In the genomic region with DNA sequence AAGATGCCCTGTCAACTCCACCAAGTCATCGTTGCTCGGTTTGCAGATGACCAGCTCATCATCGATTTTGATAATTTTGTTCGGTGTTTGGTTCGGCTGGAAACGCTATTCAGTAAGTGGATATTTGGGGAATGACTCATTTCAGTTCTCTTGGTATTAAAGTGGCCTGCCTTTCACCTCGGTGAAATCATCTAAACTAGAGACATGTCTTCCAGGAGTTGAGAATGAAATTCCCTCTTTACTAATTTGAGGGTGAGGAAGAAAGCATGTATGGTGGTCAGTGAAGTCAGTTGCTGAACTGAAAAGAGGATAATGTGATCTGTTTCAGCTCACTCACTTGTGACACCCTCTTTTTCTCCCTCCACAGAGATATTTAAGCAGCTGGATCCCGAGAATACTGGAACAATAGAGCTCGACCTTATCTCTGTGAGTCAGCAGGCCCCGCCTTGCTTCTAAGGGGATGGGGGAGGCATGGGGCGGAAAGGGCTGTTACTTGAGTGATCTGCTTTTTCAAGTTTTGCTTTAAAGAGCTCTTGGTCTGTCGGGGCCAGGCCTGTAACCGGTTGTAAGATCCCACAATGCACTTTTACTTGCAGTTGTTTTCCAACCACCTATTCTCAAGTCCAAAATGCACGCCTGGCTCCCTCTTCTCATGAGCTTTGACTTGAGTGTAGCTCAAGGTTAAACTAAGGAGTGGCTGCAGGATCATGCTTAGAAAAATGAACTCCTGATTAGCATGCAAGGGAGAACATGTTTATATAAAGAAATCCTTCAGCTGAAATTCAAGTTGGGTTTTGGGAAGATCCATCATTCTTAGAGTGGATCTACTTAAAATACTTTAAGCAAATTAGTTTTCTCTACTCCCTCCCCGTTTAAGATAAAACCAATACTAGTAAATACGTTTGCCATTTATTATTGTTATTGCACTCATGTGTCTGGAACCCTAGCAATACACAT, we compare ENCODE assay signal across 8 cellular contexts. TPM values are rescaled to one million over a fixed set of nuclear protein-coding genes. Genes with fewer than 3 reads are reported as not detected.
DNase-seq lines count a peak whose midpoint lies in the region; ATAC-seq and TF ChIP-seq lines count a peak whose summit lies in the region.

No MANE protein-coding gene starts in this region.

- H3K27me3 ChIP-seq in IMR-90 (ENCODE audit: control insufficient read depth, insufficient read depth, low read length): no peaks in the 10 kb centered on the region

- H3K36me3 ChIP-seq in IMR-90 (ENCODE audit: control insufficient read depth, insufficient read depth, low read length): peaks cover 55% of the 10 kb centered on the region

- H3K4me3 Mint-ChIP-seq in stimulated activated effector memory CD8-positive, alpha-beta T cell treated with anti-CD3 and anti-CD28 coated beads, Interleukin-12 subunit alpha, Interleukin-12 subunit beta, amount 100 ng/mL, for 72 hours: no peak overlapping the region

- peak overlapping the region; percentile 59; the same call in 1 of the 3 replicates for H2BK15ac ChIP-seq in IMR-90 (ENCODE audit: low read depth, low read length)

- peak overlapping the region; percentile 26 to 85 for H4K8ac ChIP-seq in IMR-90 (ENCODE audit: low read depth in 2 of 2, low read length in 2 of 2)

- peak overlapping the region; percentile 80 for H2BK120ac ChIP-seq in IMR-90 (ENCODE audit: low read depth, low read length)

- peaks cover 23% of the 10 kb centered on the region for H3K4me1 ChIP-seq in IMR-90 (ENCODE audit: control insufficient read depth, insufficient read depth, low read length)

- BruUV-seq in IMR-90 (replicated peaks; lab: Mats Ljungman, UMichigan): no TSS peak

- H3K4me1 Mint-ChIP-seq in stimulated activated effector memory CD8-positive, alpha-beta T cell treated with anti-CD3 and anti-CD28 coated beads, Interleukin-12 subunit alpha, Interleukin-12 subunit beta, amount 100 ng/mL, for 72 hours: peaks cover 43% of the 10 kb centered on the region

- peak overlapping the region; percentile 10 for H2AK9ac ChIP-seq in IMR-90 (replicated peaks; ENCODE audit: low read depth, low read length, poor library complexity)

- no peak for TF ChIP-seq CTCF in IMR-90 (conservative IDR thresholded peaks at IDR 0.05; ENCODE audit: low read depth, low read length)

- no peak for TF ChIP-seq RAD21 in IMR-90 (IDR thresholded peaks at IDR 0.05; ENCODE audit: low read length)

- CTCF ChIA-PET in IMR-90 (lab: Yijun Ruan, JAX): interaction anchor here (0.7 to 1.1 kb wide), 2 partner anchors 8 to 10 kb away, joined by 4 to 5 read pairs; no protein-coding TSS in a partner anchor

- peaks cover 85% of the 10 kb centered on the region for H3K36me3 Mint-ChIP-seq in stimulated activated effector memory CD8-positive, alpha-beta T cell treated with anti-CD3 and anti-CD28 coated beads, Interleukin-12 subunit alpha, Interleukin-12 subunit beta, amount 100 ng/mL, for 72 hours

- peak overlapping the region; percentile 48; the same call in 1 of the 2 replicates for H3K9ac ChIP-seq in IMR-90 (ENCODE audit: low read depth, low read length)

- peak overlapping the region; percentile 94 for H2BK5ac ChIP-seq in IMR-90 (ENCODE audit: low read depth, low read length, poor library complexity, severe bottlenecking)

- peaks cover 12% of the 10 kb centered on the region for H3K9me1 ChIP-seq in IMR-90 (ENCODE audit: insufficient read depth, low read length)

- no peak overlapping the region for H3K4me3 ChIP-seq in IMR-90 (ENCODE audit: insufficient read depth, low read depth, low read length)

- H2AFZ ChIP-seq in IMR-90 (replicated peaks; ENCODE audit: low read length, poor library complexity): peak overlapping the region; percentile 27

- H3K9me3 Mint-ChIP-seq in stimulated activated effector memory CD8-positive, alpha-beta T cell treated with anti-CD3 and anti-CD28 coated beads, Interleukin-12 subunit alpha, Interleukin-12 subunit beta, amount 100 ng/mL, for 72 hours: no peaks in the 10 kb centered on the region

- peak overlapping the region; percentile 76 for H3K56ac ChIP-seq in IMR-90 (ENCODE audit: extremely low read depth, insufficient read depth, low read length)

- intact Hi-C loops in IMR-90 (cut with micrococcal nuclease): no loop called here

- H3K79me1 ChIP-seq in IMR-90 (ENCODE audit: low read depth in 1 of 2, low read length in 2 of 2): peaks cover 18 to 39% of the 10 kb centered on the region in 2 experiments

- H3K23ac ChIP-seq in IMR-90 (ENCODE audit: low read depth, low read length): peak overlapping the region; percentile 93

- H3K27ac Mint-ChIP-seq in stimulated activated effector memory CD8-positive, alpha-beta T cell treated with anti-CD3 and anti-CD28 coated beads, Interleukin-12 subunit alpha, Interleukin-12 subunit beta, amount 100 ng/mL, for 72 hours: peak overlapping the region; percentile 51

- dilution Hi-C loops in IMR-90 (cut with HindIII; ENCODE audit: low sequenced_read_pairs, unreplicated experiment): no loop called here

- peak overlapping the region; percentile 68 for H4K5ac ChIP-seq in IMR-90 (ENCODE audit: low read depth, low read length)

- peak; percentile 21; the same call in 1 of the 2 replicates for TF ChIP-seq POLR2A in IMR-90 (IDR thresholded peaks at IDR 0.05; ENCODE audit: low read depth, low read length)

- in situ Hi-C loops in IMR-90 (cut with MboI; ENCODE audit: low sequenced_read_pairs): no loop called here

- WGBS in IMR-90 (ENCODE audit: extremely low coverage in 2 of 2, insufficient read length in 1 of 2), 2 experiments: no CpG with 5 or more reads among the region's 16 CpGs

- peaks cover 12% of the 10 kb centered on the region for H4K20me1 ChIP-seq in IMR-90 (ENCODE audit: insufficient read depth, low read length)

- no peaks in the 10 kb centered on the region for H3K9me3 ChIP-seq in IMR-90 (ENCODE audit: control insufficient read depth, insufficient read depth, low read length)

- peak overlapping the region; percentile 76 for H3K4ac ChIP-seq in IMR-90 (ENCODE audit: low read depth, low read length)

- DNase-seq in DMS153 treated with DMSO at 0.1 percent for 48 hours (lab: John Stamatoyannopoulos, UW; ENCODE audit: unreplicated experiment) (peak; percentile 45), IMR-90 (peak; percentile 91), astrocyte of the hippocampus (ENCODE audit: low read depth, low spot score) (peak; percentile 90), iPS-NIHi7 (ENCODE audit: extremely low spot score) (peak; percentile 75), cortex of kidney (lab: John Stamatoyannopoulos, UW) (no peak), NCI-H1930 (lab: John Stamatoyannopoulos, UW) (no peak)
- DNase-seq in stimulated activated effector memory CD8-positive, alpha-beta T cell treated with anti-CD3 and anti-CD28 coated beads, Interleukin-12 subunit alpha, Interleukin-12 subunit beta, amount 100 ng/mL, for 72 hours (ENCODE audit: low spot score in 2 of 2): no peak

- POLR2A ChIA-PET in IMR-90 (lab: Charles Lee; ENCODE audit: unreplicated experiment): interaction anchor here (0.6 to 1.6 kb wide), 4 partner anchors 71 to 588 kb away, joined by 3 to 7 read pairs (median 4); no protein-coding TSS in a partner anchor

- H4K91ac ChIP-seq in IMR-90 (ENCODE audit: insufficient read depth, low read depth, low read length): peak overlapping the region; percentile 77

- H3K27ac ChIP-seq in IMR-90 (ENCODE audit: insufficient read depth, low read length): peak overlapping the region; percentile 95

- peak; percentile 77 for ATAC-seq in IMR-90 (ENCODE audit: low read depth)
- ATAC-seq in stimulated activated effector memory CD8-positive, alpha-beta T cell treated with anti-CD3 and anti-CD28 coated beads, Interleukin-12 subunit alpha, Interleukin-12 subunit beta, amount 100 ng/mL, for 72 hours: peak; percentile 78
- ATAC-seq in HG02970 (IDR thresholded peaks at IDR 0.05; ENCODE audit: low FRiP score, unreplicated experiment): no peak

- H2AK5ac ChIP-seq in IMR-90 (ENCODE audit: low read depth, low read length): peak overlapping the region; percentile 73; the same call in 1 of the 2 replicates

- peak overlapping the region; percentile 87; the same call in 1 of the 2 replicates for H3K18ac ChIP-seq in IMR-90 (ENCODE audit: low read depth, low read length)

- peak overlapping the region; percentile 88 for H3K4me2 ChIP-seq in IMR-90 (ENCODE audit: low read depth, low read length)

- peak overlapping the region; percentile 76 for H2BK20ac ChIP-seq in IMR-90 (ENCODE audit: low read depth, low read length)

- H3K14ac ChIP-seq in IMR-90 (replicated peaks; ENCODE audit: low read depth, low read length): peak overlapping the region; percentile 83

TF ChIP-seq in IMR-90, 13 proteins besides CTCF, POLR2A, EP300 and RAD21:
- TF ChIP-seq MXI1 (IDR thresholded peaks at IDR 0.05; ENCODE audit: borderline replicate concordance, low read depth, low read length): no peak; the same call in 1 of the 2 replicates
- TF ChIP-seq BHLHE40 (IDR thresholded peaks at IDR 0.05; ENCODE audit: low read depth, low read length): peak; percentile 39; the same call in 1 of the 2 replicates

RNA-seq across cellular contexts. Expression of gene CAPN2, which starts 59.8 kb away (rescaled TPM):
- 430 and 460 TPM in 2 replicates for total RNA-seq in IMR-90 (2012; rRNA removed)
- polyA plus RNA-seq in IMR-90 (2012; rRNA removed): 333 and 339 TPM in 2 replicates
- polyA plus RNA-seq in IMR-90 (2012; cell fraction: cytosol; rRNA removed): 193 and 197 TPM in 2 replicates
- 292 and 717 TPM in 2 replicates for polyA plus RNA-seq in IMR-90 (2012; cell fraction: nucleus; rRNA removed; ENCODE audit: low replicate concordance)

Comparison
In these comparisons a context has a peak if more than half of its experiments do, and no peak if none do; other contexts are left out.
1. DNase-seq: peak in DMS153 treated with DMSO at 0.1 percent for 48 hours (single experiment), IMR-90 (single experiment), astrocyte of the hippocampus (single experiment) and iPS-NIHi7 (single experiment); none in stimulated activated effector memory CD8-positive, alpha-beta T cell treated with anti-CD3 and anti-CD28 coated beads, Interleukin-12 subunit alpha, Interleukin-12 subunit beta, amount 100 ng/mL, for 72 hours (0 of 2), cortex of kidney (single experiment) and NCI-H1930 (0 of 2).